Comparison of ENCODE assay signal across 2 cellular contexts in genomic region chr4:173014836-173015235, GRCh38.
TF ChIP-seq lines count a peak whose summit lies in the region.

No MANE protein-coding gene starts in this region.

TF ChIP-seq in HEK293, 187 proteins besides CTCF, POLR2A, EP300 and RAD21:
- TF ChIP-seq, protein P1, sequence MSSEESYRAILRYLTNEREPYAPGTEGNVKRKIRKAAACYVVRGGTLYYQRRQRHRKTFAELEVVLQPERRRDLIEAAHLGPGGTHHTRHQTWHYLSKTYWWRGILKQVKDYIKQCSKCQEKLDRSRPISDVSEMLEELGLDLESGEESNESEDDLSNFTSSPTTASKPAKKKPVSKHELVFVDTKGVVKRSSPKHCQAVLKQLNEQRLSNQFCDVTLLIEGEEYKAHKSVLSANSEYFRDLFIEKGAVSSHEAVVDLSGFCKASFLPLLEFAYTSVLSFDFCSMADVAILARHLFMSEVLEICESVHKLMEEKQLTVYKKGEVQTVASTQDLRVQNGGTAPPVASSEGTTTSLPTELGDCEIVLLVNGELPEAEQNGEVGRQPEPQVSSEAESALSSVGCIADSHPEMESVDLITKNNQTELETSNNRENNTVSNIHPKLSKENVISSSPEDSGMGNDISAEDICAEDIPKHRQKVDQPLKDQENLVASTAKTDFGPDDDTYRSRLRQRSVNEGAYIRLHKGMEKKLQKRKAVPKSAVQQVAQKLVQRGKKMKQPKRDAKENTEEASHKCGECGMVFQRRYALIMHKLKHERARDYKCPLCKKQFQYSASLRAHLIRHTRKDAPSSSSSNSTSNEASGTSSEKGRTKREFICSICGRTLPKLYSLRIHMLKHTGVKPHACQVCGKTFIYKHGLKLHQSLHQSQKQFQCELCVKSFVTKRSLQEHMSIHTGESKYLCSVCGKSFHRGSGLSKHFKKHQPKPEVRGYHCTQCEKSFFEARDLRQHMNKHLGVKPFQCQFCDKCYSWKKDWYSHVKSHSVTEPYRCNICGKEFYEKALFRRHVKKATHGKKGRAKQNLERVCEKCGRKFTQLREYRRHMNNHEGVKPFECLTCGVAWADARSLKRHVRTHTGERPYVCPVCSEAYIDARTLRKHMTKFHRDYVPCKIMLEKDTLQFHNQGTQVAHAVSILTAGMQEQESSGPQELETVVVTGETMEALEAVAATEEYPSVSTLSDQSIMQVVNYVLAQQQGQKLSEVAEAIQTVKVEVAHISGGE (tag by site-specific recombination; conservative IDR thresholded peaks at IDR 0.05; ENCODE audit: low read depth): no peak
- no peak for TF ChIP-seq ZNF202 (tag by site-specific recombination; IDR thresholded peaks at IDR 0.05; ENCODE audit: borderline replicate concordance)
- no peak for TF ChIP-seq ZNF404 (tag by site-specific recombination; IDR thresholded peaks at IDR 0.05)
- TF ChIP-seq ZNF600 (tag by site-specific recombination; IDR thresholded peaks at IDR 0.05): no peak
- no peak for TF ChIP-seq ZNF266 (tag by site-specific recombination; IDR thresholded peaks at IDR 0.05; ENCODE audit: low read depth)
- no peak for TF ChIP-seq ZNF292 (tag by site-specific recombination; IDR thresholded peaks at IDR 0.05; ENCODE audit: borderline replicate concordance, low read depth)
- no peak for TF ChIP-seq SCRT2 (tag by site-specific recombination; IDR thresholded peaks at IDR 0.05)
- 0 out of 2 replicates have a peak, but pooled peaks have one; percentile 6 for TF ChIP-seq ZIC2 (tag by site-specific recombination; IDR thresholded peaks at IDR 0.05)

TF ChIP-seq in K562, 482 proteins besides CTCF, POLR2A, EP300 and RAD21 (continued from another document):
- TF ChIP-seq AFF1 (IDR thresholded peaks at IDR 0.05; ENCODE audit: low read depth in 1 of 2, partially characterized antibody in 2 of 2): no peak
- TF ChIP-seq POLR2G (IDR thresholded peaks at IDR 0.05; ENCODE audit: low read depth, low read length): no peak
- TF ChIP-seq BRF2 (IDR thresholded peaks at IDR 0.05; ENCODE audit: borderline replicate concordance, insufficient read depth, insufficient read length): no peak
- no peak for TF ChIP-seq ZFPM2 (CRISPR knock-in tag; IDR thresholded peaks at IDR 0.05)
- TF ChIP-seq ZNF780A (CRISPR knock-in tag; IDR thresholded peaks at IDR 0.05): no peak
- TF ChIP-seq, protein P2, sequence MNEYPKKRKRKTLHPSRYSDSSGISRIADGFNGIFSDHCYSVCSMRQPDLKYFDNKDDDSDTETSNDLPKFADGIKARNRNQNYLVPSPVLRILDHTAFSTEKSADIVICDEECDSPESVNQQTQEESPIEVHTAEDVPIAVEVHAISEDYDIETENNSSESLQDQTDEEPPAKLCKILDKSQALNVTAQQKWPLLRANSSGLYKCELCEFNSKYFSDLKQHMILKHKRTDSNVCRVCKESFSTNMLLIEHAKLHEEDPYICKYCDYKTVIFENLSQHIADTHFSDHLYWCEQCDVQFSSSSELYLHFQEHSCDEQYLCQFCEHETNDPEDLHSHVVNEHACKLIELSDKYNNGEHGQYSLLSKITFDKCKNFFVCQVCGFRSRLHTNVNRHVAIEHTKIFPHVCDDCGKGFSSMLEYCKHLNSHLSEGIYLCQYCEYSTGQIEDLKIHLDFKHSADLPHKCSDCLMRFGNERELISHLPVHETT (CRISPR knock-in tag; conservative IDR thresholded peaks at IDR 0.05 in 1 of 2, IDR thresholded peaks at IDR 0.05 in 1 of 2): no peak
- TF ChIP-seq, protein P1 (CRISPR knock-in tag; IDR thresholded peaks at IDR 0.05): no peak
- TF ChIP-seq SIRT6 (IDR thresholded peaks at IDR 0.05; ENCODE audit: low read depth, low read length): no peak
- TF ChIP-seq, protein P3, sequence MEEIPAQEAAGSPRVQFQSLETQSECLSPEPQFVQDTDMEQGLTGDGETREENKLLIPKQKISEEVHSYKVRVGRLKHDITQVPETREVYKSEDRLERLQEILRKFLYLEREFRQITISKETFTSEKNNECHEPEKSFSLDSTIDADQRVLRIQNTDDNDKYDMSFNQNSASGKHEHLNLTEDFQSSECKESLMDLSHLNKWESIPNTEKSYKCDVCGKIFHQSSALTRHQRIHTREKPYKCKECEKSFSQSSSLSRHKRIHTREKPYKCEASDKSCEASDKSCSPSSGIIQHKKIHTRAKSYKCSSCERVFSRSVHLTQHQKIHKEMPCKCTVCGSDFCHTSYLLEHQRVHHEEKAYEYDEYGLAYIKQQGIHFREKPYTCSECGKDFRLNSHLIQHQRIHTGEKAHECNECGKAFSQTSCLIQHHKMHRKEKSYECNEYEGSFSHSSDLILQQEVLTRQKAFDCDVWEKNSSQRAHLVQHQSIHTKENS (CRISPR knock-in tag; IDR thresholded peaks at IDR 0.05): no peak
- no peak for TF ChIP-seq ZNF175 (CRISPR knock-in tag; IDR thresholded peaks at IDR 0.05; ENCODE audit: low read depth)
- no peak for TF ChIP-seq ZNF592 (IDR thresholded peaks at IDR 0.05)
- no peak for TF ChIP-seq TCF7L2 (IDR thresholded peaks at IDR 0.05; ENCODE audit: low read depth, low read length)
- no peak for TF ChIP-seq SIN3B (IDR thresholded peaks at IDR 0.05; ENCODE audit: low read depth)
- TF ChIP-seq MAZ (CRISPR knock-in tag; conservative IDR thresholded peaks at IDR 0.05 in 1 of 2, IDR thresholded peaks at IDR 0.05 in 1 of 2): no peak
